Comparison of ENCODE assay signal across 8 cellular contexts in the genomic region with DNA sequence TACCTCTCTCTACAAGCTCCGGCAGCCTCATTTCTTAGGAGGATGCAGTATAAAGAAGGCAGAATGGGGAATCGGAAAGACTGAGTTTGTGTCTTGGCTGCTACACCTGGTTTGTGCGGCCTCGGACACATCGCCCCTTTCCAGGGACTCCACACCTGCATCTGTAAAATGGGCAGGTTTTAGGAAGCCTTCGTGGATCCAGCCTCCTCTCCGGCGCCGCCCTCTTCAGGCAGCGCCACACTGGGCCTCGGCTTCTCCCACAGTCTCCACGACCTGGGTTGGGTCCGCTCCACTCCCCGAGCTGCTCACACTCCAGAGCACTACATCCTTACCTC. TPM values are rescaled to one million over a fixed set of nuclear protein-coding genes. Genes with fewer than 3 reads are reported as not detected.
DNase-seq lines count a peak whose midpoint lies in the region; ATAC-seq and TF ChIP-seq lines count a peak whose summit lies in the region.

No MANE protein-coding gene starts in this region.

- in situ Hi-C loops in GM13976 (cut with MboI; ENCODE audit: low sequenced_read_pairs, unreplicated experiment), result loop anchor here (10.0 to 25.0 kb wide), 2 partner anchors 185 to 282 kb away; no protein-coding TSS in a partner anchor

- H3K9me3 ChIP-seq in HUES64 (ENCODE audit: insufficient read depth, low read depth, low read length) (no peaks in the 10 kb centered on the region), mucosa of rectum (ENCODE audit: control insufficient read depth in 2 of 2, low read length in 2 of 2) (no peaks in the 10 kb centered on the region)

- H3K27me3 Mint-ChIP-seq in chondrocyte (ENCODE audit: low read depth), result no peaks in the 10 kb centered on the region

- H3K27ac ChIP-seq in ACC112 (ENCODE audit: low read depth, low read length) (peak overlapping the region; percentile 42; the same call in 1 of the 2 replicates), HUES64 (ENCODE audit: low read depth, low read length) (peak overlapping the region; percentile 74), mucosa of rectum (ENCODE audit: low read depth in 2 of 2, low read length in 2 of 2) (peak overlapping the region; percentile 98 to 99)

- no peak for DNase-seq in chondrocyte (ENCODE audit: low spot score)
- no peak for DNase-seq in stimulated activated CD4-positive, alpha-beta T cell treated with anti-CD3 and anti-CD28 coated beads, Interleukin-12 subunit alpha, Interleukin-12 subunit beta, amount 100 ng/mL, for 4 hours
- no peak for DNase-seq in stimulated activated naive CD4-positive, alpha-beta T cell (lab: John Stamatoyannopoulos, UW)
- DNase-seq in GM13976 (ENCODE audit: low spot score), result no peak

- no peaks in the 10 kb centered on the region for H3K9me3 Mint-ChIP-seq in chondrocyte (ENCODE audit: low read depth)

- peak overlapping the region; percentile 100 for H3K4me3 Mint-ChIP-seq in chondrocyte (ENCODE audit: unreplicated experiment)

- peaks cover 31% of the 10 kb centered on the region for H3K4me1 Mint-ChIP-seq in chondrocyte (ENCODE audit: low read depth)

- peaks cover 35% of the 10 kb centered on the region for H3K79me2 ChIP-seq in ACC112 (ENCODE audit: control insufficient read depth, insufficient read depth, low read length, unreplicated experiment)

- H3K27me3 ChIP-seq in ACC112 (ENCODE audit: insufficient read depth, low read length), result no peaks in the 10 kb centered on the region
- H3K27me3 ChIP-seq in HUES64 (ENCODE audit: insufficient read depth, low read length), result no peaks in the 10 kb centered on the region
- H3K27me3 ChIP-seq in mucosa of rectum (ENCODE audit: control insufficient read depth in 2 of 2, insufficient read depth in 2 of 2, low read length in 2 of 2), result no peaks in the 10 kb centered on the region

- H3K36me3 ChIP-seq in ACC112 (ENCODE audit: insufficient read depth, low read length) (no peaks in the 10 kb centered on the region), HUES64 (ENCODE audit: insufficient read depth, low read length) (no peaks in the 10 kb centered on the region; the same call in 1 of the 2 replicates), mucosa of rectum (ENCODE audit: control insufficient read depth in 2 of 2, insufficient read depth in 2 of 2, low read length in 2 of 2) (peaks cover 9 to 10% of the 10 kb centered on the region in 2 donors)

- peak overlapping the region; percentile 97 for H2AFZ ChIP-seq in ACC112 (ENCODE audit: low read length, unreplicated experiment)

- TF ChIP-seq CTCF in chondrocyte (IDR thresholded peaks at IDR 0.05) (peak; percentile 38), GM13976 (IDR thresholded peaks at IDR 0.05; ENCODE audit: borderline replicate concordance, control extremely low read depth, extremely low read depth, insufficient read depth, missing control alignments) (no peak)

- H3K4me1 ChIP-seq in ACC112 (ENCODE audit: control insufficient read depth, insufficient read depth, low read length, unreplicated experiment), result peaks cover 9% of the 10 kb centered on the region
- H3K4me1 ChIP-seq in HUES64 (ENCODE audit: insufficient read depth, low read length), result peaks cover 8% of the 10 kb centered on the region; the same call in 1 of the 2 replicates
- peaks cover 18 to 20% of the 10 kb centered on the region in 2 donors for H3K4me1 ChIP-seq in mucosa of rectum (ENCODE audit: control insufficient read depth in 2 of 2, insufficient read depth in 2 of 2, low read length in 2 of 2)

- peak overlapping the region; percentile 82 for H3K9ac ChIP-seq in HUES64 (ENCODE audit: low read depth, low read length)
- H3K9ac ChIP-seq in mucosa of rectum (ENCODE audit: low read depth in 1 of 2, low read length in 2 of 2), result peak overlapping the region; percentile 94 to 100

- H3K27ac Mint-ChIP-seq in chondrocyte (ENCODE audit: unreplicated experiment), result peak overlapping the region; percentile 100

- peak; percentile 20 for ATAC-seq in GM19372 (IDR thresholded peaks at IDR 0.05; ENCODE audit: low read depth, unreplicated experiment)

- peak overlapping the region; percentile 91 for H3K4me3 ChIP-seq in ACC112 (ENCODE audit: low read depth, low read length)
- H3K4me3 ChIP-seq in HUES64 (ENCODE audit: low read length), result peak overlapping the region; percentile 85
- peak overlapping the region; percentile 97 to 100 for H3K4me3 ChIP-seq in mucosa of rectum (ENCODE audit: low read length in 2 of 2)

- 4% methylated on average over 14 of the region's 14 CpGs for WGBS in HUES64

- H3K36me3 Mint-ChIP-seq in chondrocyte (ENCODE audit: low read depth), result peaks cover 5% of the 10 kb centered on the region

RNA-seq across cellular contexts. Expression of a gene that starts 0.3 kb away (rescaled TPM):
- 33.3 TPM for polyA plus RNA-seq in HUES64 (2013, experiment 1 of 2)
- 37.7 TPM for polyA plus RNA-seq in HUES64 (2013, experiment 2 of 2)
- total RNA-seq in chondrocyte, result 18.3 to 38.9 TPM (median 34.2 TPM) in 3 replicates

Comparison
In these comparisons a context has a peak if more than half of its experiments do, and no peak if none do; other contexts are left out.
1. H3K27ac ChIP-seq: peak in every context shown above with its lines; median percentile 98 in mucosa of rectum; 74 in HUES64; 42 in ACC112.